In genomic region chr1:24705260-24706073, GRCh38 we compare ENCODE assay signal across 8 cellular contexts. TPM values are rescaled to one million over a fixed set of nuclear protein-coding genes. Genes with fewer than 3 reads are reported as not detected.
A peak's percentile ranks its signal among the peaks of the same experiment; 100 is the strongest.
DNase-seq lines count a peak whose midpoint lies in the region; ATAC-seq and TF ChIP-seq lines count a peak whose summit lies in the region.

No MANE protein-coding gene starts in this region.

- H3K9ac ChIP-seq in subcutaneous abdominal adipose tissue (ENCODE audit: low read length in 5 of 5), result peak overlapping the region; percentile 19 to 54 (median 43)

- H3K4me1 ChIP-seq in BE2C (no peaks in the 10 kb centered on the region), subcutaneous abdominal adipose tissue (ENCODE audit: control insufficient read depth in 5 of 5, insufficient read depth in 5 of 5, low read length in 5 of 5) (peaks cover 3 to 17% (median 14%) of the 10 kb centered on the region in 5 donors)

- no peaks in the 10 kb centered on the region for H3K36me3 ChIP-seq in BE2C
- no peaks in the 10 kb centered on the region for H3K36me3 ChIP-seq in subcutaneous abdominal adipose tissue (ENCODE audit: control insufficient read depth in 5 of 5, insufficient read depth in 5 of 5, low read length in 5 of 5)

- H3K4me3 ChIP-seq in BE2C (ENCODE audit: low read depth, low read length) (no peak overlapping the region), epithelial cell of esophagus (ENCODE audit: low read length) (peak overlapping the region; percentile 35), subcutaneous abdominal adipose tissue (ENCODE audit: low read depth in 1 of 5, low read length in 5 of 5) (peak overlapping the region; percentile 37 to 72 (median 57))

- DNase-seq in BE2C (peak; percentile 53), GM20000 (ENCODE audit: low spot score) (peak; percentile 85), NCI-H146 treated with DMSO at 0.1 percent for 48 hours (lab: John Stamatoyannopoulos, UW; ENCODE audit: unreplicated experiment) (peak; percentile 78), UCSD-AML1 (lab: John Stamatoyannopoulos, UW; ENCODE audit: unreplicated experiment) (peak; percentile 84), epithelial cell of esophagus (ENCODE audit: low read depth) (peak; percentile 94), mesenteric fat pad (ENCODE audit: low spot score) (peak; percentile 91)

- TF ChIP-seq CTCF in BE2C (IDR thresholded peaks at IDR 0.05; ENCODE audit: low read depth, low read length) (no peak), GM20000 (IDR thresholded peaks at IDR 0.05; ENCODE audit: extremely low read depth, missing control alignments) (no peak), epithelial cell of esophagus (IDR thresholded peaks at IDR 0.05; ENCODE audit: insufficient read depth, low read depth, low read length, missing control alignments) (peak; percentile 16)

- no peaks in the 10 kb centered on the region for H3K27me3 ChIP-seq in BE2C
- no peaks in the 10 kb centered on the region for H3K27me3 ChIP-seq in subcutaneous abdominal adipose tissue (ENCODE audit: control insufficient read depth in 5 of 5, insufficient read depth in 4 of 5, low read length in 5 of 5)

- peak overlapping the region; percentile 60 for H3K27ac ChIP-seq in subcutaneous abdominal adipose tissue (ENCODE audit: low read depth, low read length)

- no peak for ATAC-seq in GM19467 (IDR thresholded peaks at IDR 0.05; ENCODE audit: unreplicated experiment)

- H3K9me3 ChIP-seq in BE2C, result no peaks in the 10 kb centered on the region
- no peaks in the 10 kb centered on the region for H3K9me3 ChIP-seq in subcutaneous abdominal adipose tissue (ENCODE audit: control insufficient read depth in 5 of 5, low read length in 5 of 5)

RNA-seq across cellular contexts. Expression of gene CLIC4, which starts 39.8 kb away (rescaled TPM):
- polyA plus RNA-seq in BE2C (2012; ENCODE audit: insufficient read depth, insufficient read length, low read depth), result 73.5 TPM
- total RNA-seq in mesenteric fat pad, result 169 TPM
